In genomic region chr20:57412347-57413029, GRCh38 we compare ENCODE assay signal across 1 cellular context.
TF ChIP-seq lines count a peak whose summit lies in the region.

No MANE protein-coding gene starts in this region.

TF ChIP-seq in K562, 482 proteins besides CTCF, POLR2A, EP300 and RAD21 (continued from another document):
- TF ChIP-seq PBX2 (CRISPR knock-in tag; IDR thresholded peaks at IDR 0.05; ENCODE audit: low read depth), result no peak
- no peak for TF ChIP-seq PBX2 (tag; conservative IDR thresholded peaks at IDR 0.05; ENCODE audit: low read depth)
- no peak for TF ChIP-seq DEAF1 (CRISPR knock-in tag; IDR thresholded peaks at IDR 0.05)
- TF ChIP-seq ZNF407 (IDR thresholded peaks at IDR 0.05; ENCODE audit: low read depth), result no peak
- TF ChIP-seq TEAD4 (IDR thresholded peaks at IDR 0.05; ENCODE audit: low read length), result 0 out of 2 replicates have a peak, but pooled peaks have one; percentile 48
- no peak for TF ChIP-seq TEAD4 (CRISPR knock-in tag; IDR thresholded peaks at IDR 0.05; ENCODE audit: borderline replicate concordance)
- no peak for TF ChIP-seq RBFOX2 (IDR thresholded peaks at IDR 0.05; ENCODE audit: low read depth, low read length)
- no peak for TF ChIP-seq TRIM24 (IDR thresholded peaks at IDR 0.05)
- TF ChIP-seq DDX20 (tag; IDR thresholded peaks at IDR 0.05; ENCODE audit: low read depth), result no peak
